In the genomic region with DNA sequence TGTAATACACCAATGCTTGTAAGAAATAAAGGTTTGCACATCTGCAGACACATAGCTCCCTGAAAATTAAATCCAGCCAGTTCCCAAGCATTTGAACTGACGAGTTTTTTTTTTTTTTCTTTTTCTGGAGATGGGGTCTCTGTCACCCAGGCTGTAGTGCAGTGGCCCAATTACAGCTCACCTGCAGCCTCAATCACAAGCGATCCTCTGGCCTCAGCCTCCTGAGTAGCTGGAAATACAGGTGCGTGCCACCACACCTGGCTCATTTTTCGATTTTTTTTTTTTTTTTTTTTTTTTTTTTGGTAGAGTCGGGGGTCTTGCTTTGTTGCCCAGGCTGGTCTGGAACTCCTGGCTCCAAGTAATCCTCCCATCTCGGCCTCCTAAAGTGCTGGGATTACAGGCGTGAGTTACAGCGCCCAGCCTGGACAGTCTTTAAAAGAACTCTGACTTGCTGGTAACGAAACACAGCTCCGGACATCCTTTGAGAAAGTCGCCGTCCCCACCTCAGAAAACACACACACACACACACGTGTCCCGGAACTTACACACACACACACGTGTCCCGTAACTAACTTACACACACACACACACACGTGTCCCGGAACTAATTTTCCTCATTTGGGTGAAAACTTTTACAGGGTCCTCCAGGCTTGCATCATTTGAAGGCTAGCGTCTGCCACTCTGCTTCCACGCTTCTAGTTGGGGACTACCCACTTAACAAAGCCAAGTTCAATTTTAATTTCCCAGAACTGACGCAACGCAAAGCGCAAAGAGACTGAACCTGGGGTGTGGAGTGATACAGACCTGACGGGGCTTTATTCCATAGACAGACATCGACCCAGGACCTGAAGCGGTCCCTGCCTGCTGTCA, we compare ENCODE assay signal across 1 cellular context.
TF ChIP-seq lines count a peak whose summit lies in the region.

No MANE protein-coding gene starts in this region.

TF ChIP-seq in HEK293, 187 proteins besides CTCF, POLR2A, EP300 and RAD21 (continued from another document):
- TF ChIP-seq ZBTB11 (tag by site-specific recombination; conservative IDR thresholded peaks at IDR 0.05; ENCODE audit: low read depth): peak; percentile 40
- TF ChIP-seq, protein P1, sequence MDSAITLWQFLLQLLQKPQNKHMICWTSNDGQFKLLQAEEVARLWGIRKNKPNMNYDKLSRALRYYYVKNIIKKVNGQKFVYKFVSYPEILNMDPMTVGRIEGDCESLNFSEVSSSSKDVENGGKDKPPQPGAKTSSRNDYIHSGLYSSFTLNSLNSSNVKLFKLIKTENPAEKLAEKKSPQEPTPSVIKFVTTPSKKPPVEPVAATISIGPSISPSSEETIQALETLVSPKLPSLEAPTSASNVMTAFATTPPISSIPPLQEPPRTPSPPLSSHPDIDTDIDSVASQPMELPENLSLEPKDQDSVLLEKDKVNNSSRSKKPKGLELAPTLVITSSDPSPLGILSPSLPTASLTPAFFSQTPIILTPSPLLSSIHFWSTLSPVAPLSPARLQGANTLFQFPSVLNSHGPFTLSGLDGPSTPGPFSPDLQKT (IDR thresholded peaks at IDR 0.05; ENCODE audit: borderline replicate concordance, low read depth, low read length): no peak
- 0 out of 2 replicates have a peak, but pooled peaks have one; percentile 50 for TF ChIP-seq PRDM1 (tag by site-specific recombination; IDR thresholded peaks at IDR 0.05)
- TF ChIP-seq ZNF580 (tag by site-specific recombination; IDR thresholded peaks at IDR 0.05): no peak
- 0 out of 2 replicates have a peak, but pooled peaks have one; percentile 13 for TF ChIP-seq ZNF2 (tag by site-specific recombination; IDR thresholded peaks at IDR 0.05)
- peak; percentile 97 for TF ChIP-seq ZSCAN4 (tag by site-specific recombination; IDR thresholded peaks at IDR 0.05)
TF ChIP-seq in HEK293: peak in this region for 8.
